In the genomic region with DNA sequence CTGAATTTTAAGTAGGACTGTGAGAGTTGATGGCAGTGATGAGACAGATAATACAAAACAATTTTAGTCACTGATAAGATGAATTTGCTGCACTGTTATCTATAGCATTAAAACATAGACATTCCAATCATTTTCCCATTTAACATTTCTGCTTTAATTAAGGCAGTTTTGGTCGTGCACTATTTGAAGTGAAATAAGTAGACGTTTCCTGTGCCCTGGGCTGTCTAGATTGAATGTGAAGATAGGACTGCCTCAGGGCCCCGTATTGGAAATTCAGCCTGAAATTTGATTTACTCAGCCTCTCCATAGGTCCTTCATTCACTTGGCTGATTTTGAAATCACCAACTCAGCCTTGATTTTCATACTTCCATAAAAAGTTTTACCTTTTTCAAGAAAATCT, we compare ENCODE assay signal across 22 cellular contexts. TPM values are rescaled to one million over a fixed set of nuclear protein-coding genes. Genes with fewer than 3 reads are reported as not detected.
A peak's percentile ranks its signal among the peaks of the same experiment; 100 is the strongest.
DNase-seq lines count a peak whose midpoint lies in the region; TF ChIP-seq lines count a peak whose summit lies in the region.
"Had no signal": no experiment of that assay in that cellular context is flagged by ENCODE, and none has a peak within 500 bp of the region (broad histone marks: within the 10 kb centered on the region; RNA-seq: fewer than 3 reads in every experiment).

No MANE protein-coding gene starts in this region.

- WGBS in thyroid gland, 2 donors = 9 to 15% methylated on average over 3 of the region's 3 CpGs
- 28 to 31% methylated on average over 3 of the region's 3 CpGs for WGBS in tibial nerve, 2 donors

- H3K27me3 Mint-ChIP-seq in activated naive CD8-positive, alpha-beta T cell = no peaks in the 10 kb centered on the region
- H3K27me3 Mint-ChIP-seq in activated naive CD8-positive, alpha-beta T cell treated with anti-CD3 and anti-CD28 coated beads for 36 hours = no peaks in the 10 kb centered on the region
- H3K27me3 Mint-ChIP-seq in immature natural killer cell (ENCODE audit: low read depth in 3 of 3) = peaks cover 2 to 3% (median 2%) of the 10 kb centered on the region in 3 donors
- H3K27me3 Mint-ChIP-seq in activated naive CD4-positive, alpha-beta T cell treated with anti-CD3 and anti-CD28 coated beads, Interleukin-2, amount 10 ng/mL, durations not matched to agents 7 days and 5 days = no peaks in the 10 kb centered on the region
- no peaks in the 10 kb centered on the region for H3K27me3 Mint-ChIP-seq in MCF 10A (ENCODE audit: insufficient read depth, unreplicated experiment)
- H3K27me3 Mint-ChIP-seq: activated CD4-positive, alpha-beta memory T cell treated with anti-CD3 and anti-CD28 coated beads, Interleukin-2, amount 10 ng/mL, durations not matched to agents 7 days and 5 days; dendritic cell treated with granulocyte-macrophage colony-stimulating factor and Interleukin-4, amounts not matched to agents 40 ng/mL and 50 ng/mL, for 4 days had no signal

- H3K9me3 ChIP-seq in thyroid gland (no peaks in the 10 kb centered on the region), tibial nerve (no peaks in the 10 kb centered on the region)
- H3K9me3 ChIP-seq: heart left ventricle, transverse colon had no signal

- POLR2A ChIA-PET in MCF 10A (lab: Yijun Ruan, JAX) = interaction anchor here (0.7 kb wide), 1 partner anchor 162 kb away, joined by 3 read pairs; no protein-coding TSS in a partner anchor

- H3K4me3 ChIP-seq in thyroid gland (replicated peaks in 1 of 3) (no peak overlapping the region), tibial nerve (no peak overlapping the region)
- H3K4me3 ChIP-seq: GM23338, heart left ventricle, skin epidermis, transverse colon had no signal

- peaks cover 62 to 63% of the 10 kb centered on the region in 2 donors for H3K4me1 ChIP-seq in thyroid gland
- H3K4me1 ChIP-seq in tibial nerve = peaks cover 0 to 83% (median 17%) of the 10 kb centered on the region in 4 donors

- peaks cover 86% of the 10 kb centered on the region for H3K4me1 Mint-ChIP-seq in activated naive CD8-positive, alpha-beta T cell (ENCODE audit: low read depth)
- H3K4me1 Mint-ChIP-seq in activated naive CD8-positive, alpha-beta T cell treated with anti-CD3 and anti-CD28 coated beads for 36 hours = peaks cover 69% of the 10 kb centered on the region
- H3K4me1 Mint-ChIP-seq in immature natural killer cell = peaks cover 76 to 94% of the 10 kb centered on the region in 2 donors
- H3K4me1 Mint-ChIP-seq in activated naive CD4-positive, alpha-beta T cell treated with anti-CD3 and anti-CD28 coated beads, Interleukin-2, amount 10 ng/mL, durations not matched to agents 7 days and 5 days = peaks cover 16% of the 10 kb centered on the region
- peaks cover 22% of the 10 kb centered on the region for H3K4me1 Mint-ChIP-seq in MCF 10A (ENCODE audit: insufficient read depth, unreplicated experiment)

- CTCF ChIA-PET in activated naive CD4-positive, alpha-beta T cell treated with anti-CD3 and anti-CD28 coated beads, Interleukin-2, amount 10 ng/mL, durations not matched to agents 7 days and 5 days (lab: Charles Lee) = no interaction called here
- CTCF ChIA-PET in MCF 10A (lab: Yijun Ruan, JAX) = no interaction called here

- no peak for TF ChIP-seq EP300 in tibial nerve (IDR thresholded peaks at IDR 0.05)

- peak overlapping the region; percentile 51 for H3K27ac Mint-ChIP-seq in activated naive CD8-positive, alpha-beta T cell
- no peak overlapping the region for H3K27ac Mint-ChIP-seq in activated naive CD8-positive, alpha-beta T cell treated with anti-CD3 and anti-CD28 coated beads for 36 hours
- peak overlapping the region in 2 of 6 donors; percentile 22 to 50 for H3K27ac Mint-ChIP-seq in immature natural killer cell
- H3K27ac Mint-ChIP-seq in activated naive CD4-positive, alpha-beta T cell treated with anti-CD3 and anti-CD28 coated beads, Interleukin-2, amount 10 ng/mL, durations not matched to agents 7 days and 5 days = no peak overlapping the region
- H3K27ac Mint-ChIP-seq in MCF 10A (ENCODE audit: low read depth, unreplicated experiment) = no peak overlapping the region
- H3K27ac Mint-ChIP-seq: activated CD4-positive, alpha-beta memory T cell treated with anti-CD3 and anti-CD28 coated beads, Interleukin-2, amount 10 ng/mL, durations not matched to agents 7 days and 5 days; dendritic cell treated with granulocyte-macrophage colony-stimulating factor and Interleukin-4, amounts not matched to agents 40 ng/mL and 50 ng/mL, for 4 days; GM23338 had no signal

- TF ChIP-seq CTCF in thyroid gland (IDR thresholded peaks at IDR 0.05) (no peak), tibial nerve (IDR thresholded peaks at IDR 0.05) (no peak), MCF 10A (IDR thresholded peaks at IDR 0.05; ENCODE audit: unreplicated experiment) (no peak)

- intact Hi-C loops in thyroid gland (cut with DNase I) (no loop called here), MCF 10A (cut with micrococcal nuclease) (no loop called here)

- H3K4me3 Mint-ChIP-seq in activated naive CD8-positive, alpha-beta T cell = no peak overlapping the region
- H3K4me3 Mint-ChIP-seq in activated naive CD8-positive, alpha-beta T cell treated with anti-CD3 and anti-CD28 coated beads for 36 hours = no peak overlapping the region
- peak overlapping the region in 4 of 5 donors; percentile 24 to 59 (median 29) for H3K4me3 Mint-ChIP-seq in immature natural killer cell
- H3K4me3 Mint-ChIP-seq in activated naive CD4-positive, alpha-beta T cell treated with anti-CD3 and anti-CD28 coated beads, Interleukin-2, amount 10 ng/mL, durations not matched to agents 7 days and 5 days = no peak overlapping the region
- H3K4me3 Mint-ChIP-seq in MCF 10A (ENCODE audit: unreplicated experiment) = no peak overlapping the region
- H3K4me3 Mint-ChIP-seq: activated CD4-positive, alpha-beta memory T cell treated with anti-CD3 and anti-CD28 coated beads, Interleukin-2, amount 10 ng/mL, durations not matched to agents 7 days and 5 days; dendritic cell treated with granulocyte-macrophage colony-stimulating factor and Interleukin-4, amounts not matched to agents 40 ng/mL and 50 ng/mL, for 4 days; GM23338 had no signal

- BruUV-seq in MCF 10A (replicated peaks; lab: Mats Ljungman, UMichigan) = no TSS peak

- H3K9me3 Mint-ChIP-seq in activated naive CD8-positive, alpha-beta T cell (ENCODE audit: low read depth) = no peaks in the 10 kb centered on the region
- H3K9me3 Mint-ChIP-seq in activated naive CD8-positive, alpha-beta T cell treated with anti-CD3 and anti-CD28 coated beads for 36 hours = no peaks in the 10 kb centered on the region
- no peaks in the 10 kb centered on the region for H3K9me3 Mint-ChIP-seq in immature natural killer cell
- no peaks in the 10 kb centered on the region for H3K9me3 Mint-ChIP-seq in activated naive CD4-positive, alpha-beta T cell treated with anti-CD3 and anti-CD28 coated beads, Interleukin-2, amount 10 ng/mL, durations not matched to agents 7 days and 5 days
- H3K9me3 Mint-ChIP-seq in MCF 10A (ENCODE audit: unreplicated experiment) = no peaks in the 10 kb centered on the region
- H3K9me3 Mint-ChIP-seq: activated CD4-positive, alpha-beta memory T cell treated with anti-CD3 and anti-CD28 coated beads, Interleukin-2, amount 10 ng/mL, durations not matched to agents 7 days and 5 days; dendritic cell treated with granulocyte-macrophage colony-stimulating factor and Interleukin-4, amounts not matched to agents 40 ng/mL and 50 ng/mL, for 4 days; GM23338 had no signal

- TF ChIP-seq POLR2A in thyroid gland (IDR thresholded peaks at IDR 0.05) = no peak
- TF ChIP-seq POLR2A in tibial nerve (IDR thresholded peaks at IDR 0.05) = no peak

- DNase-seq in activated naive CD8-positive, alpha-beta T cell treated with anti-CD3 and anti-CD28 coated beads for 36 hours = no peak
- DNase-seq in NCI-H69 (lab: John Stamatoyannopoulos, UW) (peak; percentile 29), immature natural killer cell (no peak), thyroid gland (no peak), tibial nerve (ENCODE audit: low spot score in 2 of 2) (no peak), MCF 10A (ENCODE audit: unreplicated experiment) (no peak)
- no peak for DNase-seq in activated naive CD4-positive, alpha-beta T cell treated with anti-CD3 and anti-CD28 coated beads, Interleukin-2, amount 10 ng/mL, durations not matched to agents 7 days and 5 days
- DNase-seq: activated CD4-positive, alpha-beta memory T cell treated with anti-CD3 and anti-CD28 coated beads, Interleukin-2, amount 10 ng/mL, durations not matched to agents 7 days and 5 days; activated gamma-delta T cell treated with Interleukin-2 at 50 U/mL for 16 hours; heart left ventricle; NCI-H1417 treated with DMSO at 0.1 percent for 48 hours; NCI-H524; RPMI8226; stimulated activated CD4-positive, alpha-beta T cell treated with anti-CD3 and anti-CD28 coated beads, Interleukin-2, amount 100 ng/mL, for 24 hours; stimulated activated naive CD8-positive, alpha-beta T cell treated with anti-CD3 and anti-CD28 coated beads, Interleukin-15, Interleukin-2, amounts not matched to agents 100 U/mL and 50 U/mL, for 24 hours; T1000; transverse colon had no signal

- H3K36me3 Mint-ChIP-seq in activated naive CD8-positive, alpha-beta T cell = peaks cover 2% of the 10 kb centered on the region
- peaks cover 15% of the 10 kb centered on the region for H3K36me3 Mint-ChIP-seq in activated naive CD8-positive, alpha-beta T cell treated with anti-CD3 and anti-CD28 coated beads for 36 hours
- H3K36me3 Mint-ChIP-seq in immature natural killer cell (peaks cover 0 to 5% (median 0%) of the 10 kb centered on the region in 3 donors), MCF 10A (ENCODE audit: insufficient read depth, unreplicated experiment) (no peaks in the 10 kb centered on the region)
- H3K36me3 Mint-ChIP-seq in activated naive CD4-positive, alpha-beta T cell treated with anti-CD3 and anti-CD28 coated beads, Interleukin-2, amount 10 ng/mL, durations not matched to agents 7 days and 5 days = peaks cover 12% of the 10 kb centered on the region

- H3K27me3 ChIP-seq in thyroid gland (no peaks in the 10 kb centered on the region), tibial nerve (no peaks in the 10 kb centered on the region)
- H3K27me3 ChIP-seq: heart left ventricle, transverse colon had no signal

- no peaks in the 10 kb centered on the region for H3K36me3 ChIP-seq in thyroid gland
- H3K36me3 ChIP-seq in tibial nerve = peaks cover 0 to 15% (median 0%) of the 10 kb centered on the region in 3 donors

- H3K27ac ChIP-seq in thyroid gland (peak overlapping the region; percentile 19 to 58 (median 42)), tibial nerve (no peak overlapping the region)
- H3K27ac ChIP-seq: heart left ventricle, HL-60, skin epidermis, transverse colon had no signal

RNA-seq across cellular contexts. Expression of a gene that starts 48.3 kb away (rescaled TPM):
- total RNA-seq in activated naive CD8-positive, alpha-beta T cell treated with anti-CD3 and anti-CD28 coated beads for 36 hours = 10 to 100 TPM; 40.6 to 41.5 TPM
- polyA plus RNA-seq in immature natural killer cell = 10 to 100 TPM in 1 of 3 donors, 1 to 10 TPM in 2; 7.6 to 18.1 (median 8.7) TPM
- total RNA-seq in thyroid gland (100 to 1,000 TPM; 157 to 315 (median 206) TPM), tibial nerve (100 to 1,000 TPM in 3 of 4 donors, 10 to 100 TPM in 1; 91.5 to 123 (median 110) TPM), MCF 10A (2022) (62.2 and 63.9 TPM in 2 replicates)

Comparison
In these comparisons a context has a peak if more than half of its experiments do, and no peak if none do; other contexts are left out.
1. H3K4me3 Mint-ChIP-seq: peak in immature natural killer cell (4 of 5); none in activated naive CD8-positive, alpha-beta T cell (single experiment), activated naive CD8-positive, alpha-beta T cell treated with anti-CD3 and anti-CD28 coated beads for 36 hours (single experiment), activated naive CD4-positive, alpha-beta T cell treated with anti-CD3 and anti-CD28 coated beads, Interleukin-2, amount 10 ng/mL, durations not matched to agents 7 days and 5 days (single experiment) and MCF 10A (single experiment).
2. H3K27ac ChIP-seq: peak in thyroid gland (3 of 3); none in tibial nerve (0 of 4).